In genomic region chr17:44247346-44248219, GRCh38 we compare ENCODE assay signal across 17 cellular contexts. TPM values are rescaled to one million over a fixed set of nuclear protein-coding genes. Genes with fewer than 3 reads are reported as not detected.
DNase-seq lines count a peak whose midpoint lies in the region; ATAC-seq and TF ChIP-seq lines count a peak whose summit lies in the region.
"Had no signal": no experiment of that assay in that cellular context is flagged by ENCODE, and none has a peak within 500 bp of the region (broad histone marks: within the 10 kb centered on the region; RNA-seq: fewer than 3 reads in every experiment).

No MANE protein-coding gene starts in this region.

- H3K23ac ChIP-seq in neuronal stem cell (ENCODE audit: low read depth, low read length, poor library complexity), result no peak overlapping the region

- H3K9me2 ChIP-seq in DOHH2 (replicated peaks; ENCODE audit: control insufficient read depth, low read length), result no peaks in the 10 kb centered on the region

- H2AK5ac ChIP-seq in neuronal stem cell (ENCODE audit: low read depth, low read length), result peak overlapping the region; percentile 14

- no peaks in the 10 kb centered on the region for H3K79me1 ChIP-seq in neuronal stem cell (ENCODE audit: low read depth, low read length)

- H3F3A ChIP-seq in DOHH2 (ENCODE audit: control insufficient read depth, insufficient read depth), result peaks cover 9% of the 10 kb centered on the region

- H3K36me3 ChIP-seq in DOHH2 (ENCODE audit: control insufficient read depth, low read length) (peaks cover 8% of the 10 kb centered on the region), left ventricle myocardium inferior (no peaks in the 10 kb centered on the region), neuronal stem cell (replicated peaks in 1 of 2; ENCODE audit: control insufficient read depth in 2 of 2, insufficient read depth in 2 of 2, low read length in 2 of 2) (no peaks in the 10 kb centered on the region), MG63 (no peaks in the 10 kb centered on the region)

- peak overlapping the region; percentile 56 for H3K18ac ChIP-seq in neuronal stem cell (ENCODE audit: low read length)

- no peak overlapping the region for H4K91ac ChIP-seq in neuronal stem cell (ENCODE audit: low read depth, low read length, poor library complexity)

- H3K4me3 ChIP-seq in DOHH2 (ENCODE audit: low read length) (peak overlapping the region; percentile 38), left ventricle myocardium inferior (peak overlapping the region; percentile 3), neuronal stem cell (ENCODE audit: low read length in 2 of 2) (no peak overlapping the region), MG63 (no peak overlapping the region)

- H3K27ac ChIP-seq in DOHH2 (ENCODE audit: low read depth, low read length), result peak overlapping the region; percentile 58
- H3K27ac ChIP-seq in left ventricle myocardium inferior (replicated peaks), result peak overlapping the region; percentile 23
- no peak overlapping the region for H3K27ac ChIP-seq in neuronal stem cell (replicated peaks; ENCODE audit: low read length)

- DNase-seq in T-helper 17 cell (no peak), left ventricle myocardium inferior (peak; percentile 65), neuronal stem cell (ENCODE audit: low spot score) (no peak), head of caudate nucleus (no peak), MG63 (no peak)
- DNase-seq in stimulated activated CD4-positive, alpha-beta T cell treated with anti-CD3 and anti-CD28 coated beads, Interleukin-15, amount 100 ng/mL, for 24 hours, result no peak
- DNase-seq in activated CD4-positive, alpha-beta T cell treated with anti-CD3 and anti-CD28 coated beads for 36 hours, result no peak
- DNase-seq: activated CD4-positive, alpha-beta memory T cell treated with anti-CD3 and anti-CD28 coated beads, Interleukin-2, amount 10 ng/mL, durations not matched to agents 7 days and 5 days; activated naive CD4-positive, alpha-beta T cell treated with anti-CD3 and anti-CD28 coated beads, Interleukin-2, amount 50 U/mL, for 16 hours; COR-L47; GF-D8; HCEC 1CT had no signal

- no peak for TF ChIP-seq CTCF in DOHH2 (IDR thresholded peaks at IDR 0.05; ENCODE audit: low read depth, low read length, poor library complexity, severe bottlenecking)
- TF ChIP-seq CTCF in left ventricle myocardium inferior (IDR thresholded peaks at IDR 0.05; ENCODE audit: borderline replicate concordance), result no peak

- peaks cover 13% of the 10 kb centered on the region for H3K4me1 Mint-ChIP-seq in T-helper 17 cell
- peaks cover 32% of the 10 kb centered on the region for H3K4me1 Mint-ChIP-seq in activated CD4-positive, alpha-beta T cell treated with anti-CD3 and anti-CD28 coated beads for 36 hours

- H4K20me1 ChIP-seq in DOHH2 (ENCODE audit: control insufficient read depth, insufficient read depth, low read depth, low read length), result no peaks in the 10 kb centered on the region

- H3K9me3 ChIP-seq in DOHH2 (ENCODE audit: control insufficient read depth, insufficient read depth, low read length), result peaks cover 4% of the 10 kb centered on the region; the same call in 1 of the 2 replicates
- H3K9me3 ChIP-seq in T-helper 17 cell (ENCODE audit: control insufficient read depth, low read length, poor library complexity, severe bottlenecking), result no peaks in the 10 kb centered on the region
- no peaks in the 10 kb centered on the region for H3K9me3 ChIP-seq in left ventricle myocardium inferior (replicated peaks)
- H3K9me3 ChIP-seq in neuronal stem cell (replicated peaks in 1 of 2; ENCODE audit: control insufficient read depth in 2 of 2, insufficient read depth in 1 of 2, low read depth in 1 of 2, low read length in 2 of 2), result peaks cover 0 to 2% of the 10 kb centered on the region in 2 donors
- H3K9me3 ChIP-seq in MG63, result no peaks in the 10 kb centered on the region

- H3K36me3 Mint-ChIP-seq in T-helper 17 cell (ENCODE audit: low read depth), result no peaks in the 10 kb centered on the region
- no peaks in the 10 kb centered on the region for H3K36me3 Mint-ChIP-seq in activated CD4-positive, alpha-beta T cell treated with anti-CD3 and anti-CD28 coated beads for 36 hours (ENCODE audit: low read depth)

- no peaks in the 10 kb centered on the region for H3K79me2 ChIP-seq in DOHH2 (ENCODE audit: control insufficient read depth, low read length)

- no peak overlapping the region for H3K4ac ChIP-seq in neuronal stem cell (ENCODE audit: low read length)

- H3K4me1 ChIP-seq in DOHH2 (ENCODE audit: control insufficient read depth, low read length), result peaks cover 65% of the 10 kb centered on the region
- H3K4me1 ChIP-seq in left ventricle myocardium inferior, result peaks cover 31% of the 10 kb centered on the region
- H3K4me1 ChIP-seq in neuronal stem cell (ENCODE audit: control insufficient read depth in 2 of 2, insufficient read depth in 1 of 2, low read depth in 1 of 2, low read length in 2 of 2), result peaks cover 0 to 7% of the 10 kb centered on the region in 2 donors

- WGBS in neuronal stem cell (ENCODE audit: extremely low coverage in 2 of 2, insufficient read length in 2 of 2, insufficient replicate concordance in 1 of 2), 2 donors, result no CpG with 5 or more reads among the region's 11 CpGs

- POLR2A ChIA-PET in activated CD4-positive, alpha-beta T cell treated with anti-CD3 and anti-CD28 coated beads for 36 hours (lab: Charles Lee), result interaction anchor here (0.6 kb wide), 2 partner anchors 69 to 906 kb away, joined by 3 to 7 read pairs; no protein-coding TSS in a partner anchor

- ATAC-seq in T-helper 17 cell, result no peak
- ATAC-seq in activated CD4-positive, alpha-beta T cell treated with anti-CD3 and anti-CD28 coated beads for 36 hours, result no peak

- H2BK5ac ChIP-seq in neuronal stem cell (ENCODE audit: low read length), result no peak overlapping the region

- no peaks in the 10 kb centered on the region for H3K9me3 Mint-ChIP-seq in activated CD4-positive, alpha-beta T cell treated with anti-CD3 and anti-CD28 coated beads for 36 hours (ENCODE audit: low read depth)
- H3K9me3 Mint-ChIP-seq: activated CD4-positive, alpha-beta memory T cell treated with anti-CD3 and anti-CD28 coated beads, Interleukin-2, amount 10 ng/mL, durations not matched to agents 7 days and 5 days; T-helper 2 cell treated with Interferon-gamma antibody and Interleukin-4, amounts not matched to agents 5 μg/mL and 100 μg/mL, for 36 hours had no signal

- H2BK12ac ChIP-seq in neuronal stem cell (ENCODE audit: low read length), result peak overlapping the region; percentile 54

- no peaks in the 10 kb centered on the region for H3K27me3 ChIP-seq in DOHH2 (ENCODE audit: control insufficient read depth, low read length)
- no peaks in the 10 kb centered on the region for H3K27me3 ChIP-seq in left ventricle myocardium inferior (ENCODE audit: low read depth)
- peaks cover 0 to 39% (median 0%) of the 10 kb centered on the region in 3 experiments for H3K27me3 ChIP-seq in neuronal stem cell (ENCODE audit: control insufficient read depth in 3 of 3, insufficient read depth in 3 of 3, low read depth in 1 of 3, low read length in 3 of 3)
- no peaks in the 10 kb centered on the region for H3K27me3 ChIP-seq in MG63

- H3K9ac ChIP-seq in neuronal stem cell (ENCODE audit: low read depth, low read length, poor library complexity), result no peak overlapping the region

- H3K27ac Mint-ChIP-seq in T-helper 17 cell, result peak overlapping the region; percentile 96
- no peak overlapping the region for H3K27ac Mint-ChIP-seq in activated CD4-positive, alpha-beta T cell treated with anti-CD3 and anti-CD28 coated beads for 36 hours
- H3K27ac Mint-ChIP-seq: activated CD4-positive, alpha-beta memory T cell treated with anti-CD3 and anti-CD28 coated beads, Interleukin-2, amount 10 ng/mL, durations not matched to agents 7 days and 5 days had no signal

- peak overlapping the region; percentile 77 for H3K4me3 Mint-ChIP-seq in T-helper 17 cell
- no peak overlapping the region for H3K4me3 Mint-ChIP-seq in activated CD4-positive, alpha-beta T cell treated with anti-CD3 and anti-CD28 coated beads for 36 hours
- H3K4me3 Mint-ChIP-seq: activated CD4-positive, alpha-beta memory T cell treated with anti-CD3 and anti-CD28 coated beads, Interleukin-2, amount 10 ng/mL, durations not matched to agents 7 days and 5 days; T-helper 2 cell treated with Interferon-gamma antibody and Interleukin-4, amounts not matched to agents 5 μg/mL and 100 μg/mL, for 36 hours had no signal

- CTCF ChIA-PET in activated CD4-positive, alpha-beta T cell treated with anti-CD3 and anti-CD28 coated beads for 36 hours (lab: Charles Lee), result interaction anchor here (1.0 to 1.4 kb wide), 2 partner anchors 25 to 103 kb away, joined by 4 to 7 read pairs; no protein-coding TSS in a partner anchor

- no peak overlapping the region for H3K14ac ChIP-seq in neuronal stem cell (ENCODE audit: low read length)

- peak overlapping the region; percentile 61 for H3K4me2 ChIP-seq in DOHH2 (ENCODE audit: low read length)
- no peak overlapping the region for H3K4me2 ChIP-seq in neuronal stem cell (ENCODE audit: insufficient read depth, low read length, poor library complexity, severe bottlenecking)

- H2BK15ac ChIP-seq in neuronal stem cell (ENCODE audit: low read length), result peak overlapping the region; percentile 54

- no peak overlapping the region for H4K8ac ChIP-seq in neuronal stem cell (ENCODE audit: low read depth, low read length)

- no peak overlapping the region for H2BK120ac ChIP-seq in neuronal stem cell (ENCODE audit: low read depth, low read length)

- peak overlapping the region; percentile 52 for H2AFZ ChIP-seq in neuronal stem cell (ENCODE audit: low read length)

- intact Hi-C loops in left ventricle myocardium inferior (cut with micrococcal nuclease), result no loop called here
- intact Hi-C loops in head of caudate nucleus (cut with DNase I), result no loop called here
- intact Hi-C loops in activated CD4-positive, alpha-beta T cell treated with anti-CD3 and anti-CD28 coated beads for 36 hours (cut with DNase I, micrococcal nuclease), result loop anchor here in 1 of 2 experiments (2.0 kb wide), 1 partner anchor 31 kb away; no protein-coding TSS in a partner anchor

- no peaks in the 10 kb centered on the region for H3K27me3 Mint-ChIP-seq in T-helper 17 cell
- no peaks in the 10 kb centered on the region for H3K27me3 Mint-ChIP-seq in activated CD4-positive, alpha-beta T cell treated with anti-CD3 and anti-CD28 coated beads for 36 hours
- H3K27me3 Mint-ChIP-seq: activated CD4-positive, alpha-beta memory T cell treated with anti-CD3 and anti-CD28 coated beads, Interleukin-2, amount 10 ng/mL, durations not matched to agents 7 days and 5 days had no signal

RNA-seq across cellular contexts. Expression of gene SLC4A1, which starts 20.4 kb away (rescaled TPM):
- total RNA-seq in T-helper 17 cell (not detected), left ventricle myocardium inferior (not detected)
- polyA plus RNA-seq in neuronal stem cell (2013, experiment 1 of 2), result 0.03 TPM
- polyA plus RNA-seq in neuronal stem cell (2013, experiment 2 of 2), result not detected
- total RNA-seq in MG63 (2014; rRNA removed; shearing (Covaris generic); ENCODE audit: low replicate concordance), result not detected in 2 replicates
- not detected for total RNA-seq in activated CD4-positive, alpha-beta T cell treated with anti-CD3 and anti-CD28 coated beads for 36 hours
- total RNA-seq: activated CD4-positive, alpha-beta memory T cell treated with anti-CD3 and anti-CD28 coated beads, Interleukin-2, amount 10 ng/mL, durations not matched to agents 7 days and 5 days; chondrocyte; renal cortical epithelial cell had no signal
- polyA plus RNA-seq: esophagus had no signal

RNA-seq across cellular contexts. Expression of gene UBTF, which starts 28.1 kb away (rescaled TPM):
- total RNA-seq in T-helper 17 cell (100 to 1,000 TPM; 121 to 140 TPM), left ventricle myocardium inferior (53.9 TPM)
- 26.7 TPM for polyA plus RNA-seq in neuronal stem cell (2013, experiment 1 of 2)
- 27.4 TPM for polyA plus RNA-seq in neuronal stem cell (2013, experiment 2 of 2)
- 51.2 and 64.2 TPM in 2 replicates for total RNA-seq in MG63 (2014; rRNA removed; shearing (Covaris generic); ENCODE audit: low replicate concordance)
- 100 to 1,000 TPM; 127 to 162 TPM for total RNA-seq in activated CD4-positive, alpha-beta T cell treated with anti-CD3 and anti-CD28 coated beads for 36 hours

RNA-seq across cellular contexts. Expression of gene ATXN7L3, which starts 47.9 kb away (rescaled TPM):
- total RNA-seq in T-helper 17 cell (10 to 100 TPM; 97.1 to 97.5 TPM), left ventricle myocardium inferior (28.7 TPM)
- polyA plus RNA-seq in neuronal stem cell (2013, experiment 1 of 2), result 45.0 TPM
- 44.5 TPM for polyA plus RNA-seq in neuronal stem cell (2013, experiment 2 of 2)
- 37.0 and 53.2 TPM in 2 replicates for total RNA-seq in MG63 (2014; rRNA removed; shearing (Covaris generic); ENCODE audit: low replicate concordance)
- total RNA-seq in activated CD4-positive, alpha-beta T cell treated with anti-CD3 and anti-CD28 coated beads for 36 hours, result 10 to 100 TPM; 66.3 to 70.6 TPM

Comparison
In these comparisons a context has a peak if more than half of its experiments do, and no peak if none do; other contexts are left out.
1. H3K4me3 ChIP-seq: peak in DOHH2 (single experiment) and left ventricle myocardium inferior (single experiment); none in neuronal stem cell (0 of 2) and MG63 (single experiment).